8 cellular contexts compared by ENCODE assay signal in the genomic region with DNA sequence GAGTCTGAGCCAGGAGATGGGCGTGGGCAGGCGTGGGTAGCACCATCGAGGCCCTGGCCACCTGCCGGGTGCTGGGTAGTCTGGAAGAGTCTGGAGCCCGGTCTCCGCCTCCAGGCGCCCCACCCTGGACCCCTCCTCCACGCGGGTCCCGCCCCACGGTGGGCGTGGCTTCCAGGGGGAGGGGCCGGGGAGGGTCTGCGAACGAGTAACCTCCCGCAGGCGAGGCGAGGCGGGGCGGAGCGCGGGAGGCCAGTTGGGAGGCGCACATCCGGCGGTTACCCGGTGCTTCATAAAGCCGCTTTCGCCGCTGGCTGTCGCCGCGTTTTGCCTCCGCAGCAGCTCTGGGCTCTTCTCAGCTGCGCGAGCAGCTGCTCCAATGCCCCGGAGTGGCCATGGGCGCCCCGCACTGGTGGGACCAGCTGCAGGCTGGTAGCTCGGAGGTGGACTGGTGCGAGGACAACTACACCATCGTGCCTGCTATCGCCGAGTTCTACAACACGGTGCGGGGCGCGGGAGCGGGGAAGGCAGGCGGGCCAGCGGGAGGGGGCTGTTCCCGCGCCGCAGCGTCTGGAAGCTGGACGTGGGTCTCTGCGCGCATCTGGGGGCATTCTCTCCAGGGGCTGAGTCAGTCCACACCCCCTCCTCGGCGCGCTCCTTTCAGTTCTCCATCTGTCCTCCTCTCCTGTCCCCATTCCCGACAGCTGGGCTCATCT. TPM values are rescaled to one million over a fixed set of nuclear protein-coding genes. Genes with fewer than 3 reads are reported as not detected.
A peak's percentile ranks its signal among the peaks of the same experiment; 100 is the strongest.
DNase-seq lines count a peak whose midpoint lies in the region; ATAC-seq, FAIRE-seq and TF ChIP-seq lines count a peak whose summit lies in the region.

TSS of gene ACER2 (plus strand) at position 317 of the 713 bp plus-strand sequence. CDS start at position 393, 76 bp downstream.

- intact Hi-C loops in aorta (cut with DNase I): loop anchor here in 1 of 2 donors (1.0 kb wide), 1 partner anchor 29 kb away; the partner anchor contains the start of gene RPS6

- peaks cover 13% of the 10 kb centered on the region for H3K4me1 Mint-ChIP-seq in T-helper 2 cell treated with Interferon-gamma antibody and Interleukin-4, amounts not matched to agents 5 μg/mL and 100 μg/mL, for 36 hours (ENCODE audit: low read depth)
- H3K4me1 Mint-ChIP-seq in astrocyte (ENCODE audit: low read depth, unreplicated experiment): peaks cover 6% of the 10 kb centered on the region

- H3K9me2 ChIP-seq in hepatocyte (replicated peaks; ENCODE audit: insufficient read depth): no peaks in the 10 kb centered on the region

- H3K4me3 ChIP-seq in astrocyte (ENCODE audit: insufficient read depth, low read depth, low read length) (peak within 1 kb of the TSS; percentile 86), hepatocyte (peak within 1 kb of the TSS; percentile 51), aorta (ENCODE audit: low read length in 2 of 2) (peak within 1 kb of the TSS; percentile 37 to 74)

- H3K4me1 ChIP-seq in astrocyte (ENCODE audit: insufficient read depth, low read length) (peaks cover 10% of the 10 kb centered on the region), hepatocyte (ENCODE audit: insufficient read depth) (peaks cover 6% of the 10 kb centered on the region), aorta (ENCODE audit: control insufficient read depth in 1 of 2, insufficient read depth in 2 of 2, low read length in 2 of 2) (peaks cover 0 to 2% of the 10 kb centered on the region in 2 donors)

- H3K27me3 ChIP-seq in astrocyte (ENCODE audit: insufficient read depth, low read length) (no peaks in the 10 kb centered on the region), hepatocyte (no peaks in the 10 kb centered on the region), aorta (ENCODE audit: control insufficient read depth in 1 of 2, insufficient read depth in 2 of 2, low read length in 1 of 2) (no peaks in the 10 kb centered on the region)

- peaks cover 2% of the 10 kb centered on the region for H3K27me3 Mint-ChIP-seq in T-helper 2 cell treated with Interferon-gamma antibody and Interleukin-4, amounts not matched to agents 5 μg/mL and 100 μg/mL, for 36 hours (ENCODE audit: low read depth)
- H3K27me3 Mint-ChIP-seq in astrocyte (ENCODE audit: low read depth, unreplicated experiment): peaks cover 6% of the 10 kb centered on the region

- 0% methylated on average over 28 of the region's 61 CpGs for WGBS in hepatocyte (ENCODE audit: low lambda C conversion rate, missing lambda C conversion rate)
- WGBS in aorta, 2 donors: 0% methylated on average over 59 to 61 of the region's 61 CpGs

- H3K36me3 ChIP-seq in astrocyte (ENCODE audit: insufficient read depth, low read length) (no peaks in the 10 kb centered on the region), hepatocyte (replicated peaks; ENCODE audit: insufficient read depth, low read depth) (no peaks in the 10 kb centered on the region), aorta (ENCODE audit: control insufficient read depth in 1 of 2, insufficient read depth in 2 of 2, low read length in 1 of 2) (no peaks in the 10 kb centered on the region)

- FAIRE-seq in astrocyte (lab: Jason Lieb, UNC): no peak

- peak within 1 kb of the TSS; percentile 80 for H3K27ac Mint-ChIP-seq in T-helper 2 cell treated with Interferon-gamma antibody and Interleukin-4, amounts not matched to agents 5 μg/mL and 100 μg/mL, for 36 hours
- no peak within 1 kb of the TSS for H3K27ac Mint-ChIP-seq in astrocyte (ENCODE audit: unreplicated experiment)

- H3K4me2 ChIP-seq in astrocyte (ENCODE audit: low read length) (peak within 1 kb of the TSS; percentile 92), hepatocyte (peak within 1 kb of the TSS; percentile 97)

- ATAC-seq in GM18502 (IDR thresholded peaks at IDR 0.05; ENCODE audit: poor library complexity, unreplicated experiment) (peak; percentile 96), HG02885 (IDR thresholded peaks at IDR 0.05; ENCODE audit: poor library complexity, unreplicated experiment) (peak; percentile 94), aorta (ENCODE audit: low FRiP score) (peak; percentile 98)

- H4K20me1 ChIP-seq in astrocyte (ENCODE audit: insufficient read depth, low read length) (no peaks in the 10 kb centered on the region), hepatocyte (ENCODE audit: insufficient read depth, poor library complexity, severe bottlenecking) (no peaks in the 10 kb centered on the region)

- H3K9me3 Mint-ChIP-seq in T-helper 2 cell treated with Interferon-gamma antibody and Interleukin-4, amounts not matched to agents 5 μg/mL and 100 μg/mL, for 36 hours: peaks cover 1% of the 10 kb centered on the region
- H3K9me3 Mint-ChIP-seq in astrocyte (ENCODE audit: unreplicated experiment): peaks cover 7% of the 10 kb centered on the region

- H3K36me3 Mint-ChIP-seq in T-helper 2 cell treated with Interferon-gamma antibody and Interleukin-4, amounts not matched to agents 5 μg/mL and 100 μg/mL, for 36 hours (ENCODE audit: low read depth): no peaks in the 10 kb centered on the region
- H3K36me3 Mint-ChIP-seq in astrocyte (ENCODE audit: low read depth, unreplicated experiment): peaks cover 6% of the 10 kb centered on the region

- H3K27ac ChIP-seq in astrocyte (ENCODE audit: low read depth, low read length) (peak within 1 kb of the TSS; percentile 39), hepatocyte (peak within 1 kb of the TSS; percentile 65), aorta (ENCODE audit: low read depth in 1 of 2, low read length in 2 of 2) (peak within 1 kb of the TSS in 1 of 2 donors; percentile 41)

- H3K79me2 ChIP-seq in astrocyte (ENCODE audit: insufficient read depth, low read length): no peaks in the 10 kb centered on the region
- H3K79me2 ChIP-seq in hepatocyte: peaks cover 10% of the 10 kb centered on the region

- H3K4me3 Mint-ChIP-seq in T-helper 2 cell treated with Interferon-gamma antibody and Interleukin-4, amounts not matched to agents 5 μg/mL and 100 μg/mL, for 36 hours: peak within 1 kb of the TSS; percentile 97
- peak within 1 kb of the TSS; percentile 96 for H3K4me3 Mint-ChIP-seq in astrocyte (ENCODE audit: unreplicated experiment)

- H3K9ac ChIP-seq in astrocyte (ENCODE audit: low read length): peak within 1 kb of the TSS; percentile 80

- peak within 1 kb of the TSS; percentile 95 for H2AFZ ChIP-seq in astrocyte (ENCODE audit: low read depth, low read length)
- H2AFZ ChIP-seq in hepatocyte: peak within 1 kb of the TSS; percentile 97

- TF ChIP-seq CTCF in astrocyte (IDR thresholded peaks at IDR 0.05; ENCODE audit: insufficient read depth, low read depth, low read length) (no peak), hepatocyte (IDR thresholded peaks at IDR 0.05; ENCODE audit: poor library complexity) (peak; percentile 28)

- DNase-seq in NCI-H1694 treated with DMSO at 0.1 percent for 48 hours (lab: John Stamatoyannopoulos, UW) (peak; percentile 45), astrocyte (ENCODE audit: low read depth) (peak; percentile 76), hepatocyte (ENCODE audit: low spot score) (peak; percentile 95), renal cortical epithelial cell (ENCODE audit: low read depth) (peak; percentile 67), aorta (peak; percentile 96 to 99)
- peak; percentile 94 for DNase-seq in T-helper 2 cell treated with Interferon-gamma antibody and Interleukin-4, amounts not matched to agents 5 μg/mL and 100 μg/mL, for 36 hours (ENCODE audit: low spot score)

- H3K9me3 ChIP-seq in astrocyte (ENCODE audit: insufficient read depth, low read depth, low read length) (no peaks in the 10 kb centered on the region), hepatocyte (ENCODE audit: low read depth) (no peaks in the 10 kb centered on the region), aorta (ENCODE audit: control insufficient read depth, low read length) (peaks cover under 1% of the 10 kb centered on the region)

RNA-seq across cellular contexts. Expression of gene ACER2, which starts in this region (rescaled TPM):
- total RNA-seq in astrocyte: 6.0 and 7.4 TPM in 2 replicates
- total RNA-seq in hepatocyte: 6.3 and 6.6 TPM in 2 replicates
- polyA plus RNA-seq in hepatocyte: 1.1 and 1.3 TPM in 2 replicates
- 4.5 and 13.4 TPM in 2 replicates for total RNA-seq in renal cortical epithelial cell
- total RNA-seq in aorta: 10 to 100 TPM in 1 of 2 donors, 1 to 10 TPM in 1; 4.9 to 11.2 TPM
- polyA plus RNA-seq in aorta: 1 to 10 TPM; 1.0 to 1.8 TPM

Comparison
In these comparisons a context has a peak if more than half of its experiments do, and no peak if none do; other contexts are left out.
1. DNase-seq: peak in every context shown above with its lines; median percentile 98 in aorta; 95 in hepatocyte; 94 in T-helper 2 cell treated with Interferon-gamma antibody and Interleukin-4, amounts not matched to agents 5 μg/mL and 100 μg/mL, for 36 hours; 76 in astrocyte; 67 in renal cortical epithelial cell; 45 in NCI-H1694 treated with DMSO at 0.1 percent for 48 hours.